ENCODE assay signal across 25 cellular contexts in the genomic region with DNA sequence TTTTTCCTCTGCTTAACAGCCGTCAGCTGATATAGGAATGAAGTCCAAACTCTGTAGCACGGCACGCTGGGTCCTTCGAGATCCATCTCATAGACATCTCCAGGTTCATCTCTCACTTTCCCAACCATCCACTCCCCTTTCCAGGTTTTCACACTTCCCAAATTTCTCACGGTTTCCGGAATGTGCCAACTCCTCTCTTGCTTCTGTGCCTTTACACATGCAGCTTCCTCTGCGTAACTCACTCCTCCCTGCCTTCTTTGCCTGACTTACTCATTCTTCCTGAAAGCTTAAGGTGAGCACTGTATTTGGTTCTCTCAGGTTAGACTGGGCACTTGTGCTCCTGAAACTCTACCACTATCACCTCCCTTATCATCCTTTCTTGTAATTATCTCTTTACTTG.
"Had no signal": no experiment of that assay in that cellular context is flagged by ENCODE, and none has a peak within 500 bp of the region (broad histone marks: within the 10 kb centered on the region; RNA-seq: fewer than 3 reads in every experiment).

No MANE protein-coding gene starts in this region.

- H3K9me3 Mint-ChIP-seq: stimulated activated memory B cell treated with anti-CD40 and anti-IgM and Interleukin-4, amounts not matched to agents 10 μg/mL and 1 μg/mL and 100 μg/mL, for 72 hours; stimulated activated naive CD8-positive, alpha-beta T cell treated with anti-CD3 and anti-CD28 coated beads, Interleukin-15, Interleukin-2, amounts not matched to agents 100 ng/mL and 50 ng/mL, for 24 hours had no signal

- DNase-seq: colonic mucosa; effector CD4-positive, alpha-beta T cell; endodermal cell; foreskin fibroblast; glutamatergic neuron; immature natural killer cell; kidney; left cardiac atrium; left ventricle myocardium superior; naive thymus-derived CD4-positive, alpha-beta T cell; posterior cingulate gyrus; spleen; stimulated activated CD4-positive, alpha-beta T cell treated with anti-CD3 and anti-CD28 coated beads, Interleukin-15, amount 100 ng/mL, for 24 hours; stimulated activated CD4-positive, alpha-beta T cell treated with anti-CD3 and anti-CD28 coated beads, Interleukin-1b, Interleukin-23, amount 100 ng/mL, for 48 hours; stimulated activated CD4-positive, alpha-beta T cell treated with anti-CD3 and anti-CD28 coated beads, Interleukin-4, amount 100 ng/mL, for 24 hours; tibial artery; upper lobe of right lung had no signal

- FAIRE-seq: kidney had no signal

- H3K4me3 Mint-ChIP-seq: endodermal cell; immature natural killer cell; naive thymus-derived CD4-positive, alpha-beta T cell; stimulated activated memory B cell treated with anti-CD40 and anti-IgM and Interleukin-4, amounts not matched to agents 10 μg/mL and 1 μg/mL and 100 μg/mL, for 72 hours; stimulated activated naive CD8-positive, alpha-beta T cell treated with anti-CD3 and anti-CD28 coated beads, Interleukin-15, Interleukin-2, amounts not matched to agents 100 ng/mL and 50 ng/mL, for 24 hours had no signal

- H3K4me3 ChIP-seq: colonic mucosa, esophagus muscularis mucosa, gastroesophageal sphincter, lung, spleen, tibial artery, upper lobe of right lung, vagina had no signal

- H3K36me3 ChIP-seq: colonic mucosa, neutrophil, upper lobe of right lung, vagina had no signal

- H3K4me1 Mint-ChIP-seq: immature natural killer cell; naive thymus-derived CD4-positive, alpha-beta T cell; stimulated activated memory B cell treated with anti-CD40 and anti-IgM and Interleukin-4, amounts not matched to agents 10 μg/mL and 1 μg/mL and 100 μg/mL, for 72 hours had no signal

- H3K27me3 ChIP-seq: colonic mucosa, esophagus muscularis mucosa, gastroesophageal sphincter, neutrophil, spleen, tibial artery, upper lobe of right lung, vagina had no signal

- H3K27ac Mint-ChIP-seq: endodermal cell; immature natural killer cell; naive thymus-derived CD4-positive, alpha-beta T cell; stimulated activated memory B cell treated with anti-CD40 and anti-IgM and Interleukin-4, amounts not matched to agents 10 μg/mL and 1 μg/mL and 100 μg/mL, for 72 hours; stimulated activated naive CD8-positive, alpha-beta T cell treated with anti-CD3 and anti-CD28 coated beads, Interleukin-15, Interleukin-2, amounts not matched to agents 100 ng/mL and 50 ng/mL, for 24 hours had no signal

- ATAC-seq: gastroesophageal sphincter; left cardiac atrium; left ventricle myocardium superior; naive thymus-derived CD4-positive, alpha-beta T cell; sciatic nerve; stimulated activated memory B cell treated with anti-CD40 and anti-IgM and Interleukin-4, amounts not matched to agents 10 μg/mL and 1 μg/mL and 100 μg/mL, for 72 hours; upper lobe of right lung had no signal

- H3K27me3 Mint-ChIP-seq: naive thymus-derived CD4-positive, alpha-beta T cell; stimulated activated memory B cell treated with anti-CD40 and anti-IgM and Interleukin-4, amounts not matched to agents 10 μg/mL and 1 μg/mL and 100 μg/mL, for 72 hours; stimulated activated naive CD8-positive, alpha-beta T cell treated with anti-CD3 and anti-CD28 coated beads, Interleukin-15, Interleukin-2, amounts not matched to agents 100 ng/mL and 50 ng/mL, for 24 hours had no signal
